19 cellular contexts compared by ENCODE assay signal in the genomic region with DNA sequence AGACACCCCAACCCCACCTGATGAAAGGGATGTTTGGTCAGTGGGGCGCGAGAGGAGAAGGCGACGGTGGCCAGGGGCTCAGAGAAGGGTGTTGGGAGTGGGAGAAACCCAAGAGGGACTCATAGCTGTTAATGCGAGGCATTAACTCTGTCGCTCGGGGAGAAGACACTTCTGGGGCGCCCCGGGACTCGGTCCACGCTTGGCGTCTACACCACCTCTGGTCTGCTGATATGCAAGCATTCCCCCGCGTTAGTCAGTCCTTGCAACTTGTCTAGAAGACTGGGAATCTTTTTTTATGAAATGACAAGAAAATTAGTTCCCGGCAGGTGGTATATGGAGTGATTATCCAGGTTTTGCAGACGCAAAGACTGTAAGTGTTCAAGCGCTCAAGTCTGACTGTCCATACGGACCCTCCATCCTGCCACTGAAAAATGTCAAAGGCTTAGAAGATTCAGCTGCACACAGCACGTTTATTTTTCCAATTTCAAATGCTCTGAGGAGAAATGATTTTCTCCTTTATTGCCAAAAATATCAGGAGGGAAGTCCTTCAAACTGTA. TPM values are rescaled to one million over a fixed set of nuclear protein-coding genes. Genes with fewer than 3 reads are reported as not detected.
DNase-seq lines count a peak whose midpoint lies in the region; ATAC-seq and TF ChIP-seq lines count a peak whose summit lies in the region.
"Had no signal": no experiment of that assay in that cellular context is flagged by ENCODE, and none has a peak within 500 bp of the region (broad histone marks: within the 10 kb centered on the region; RNA-seq: fewer than 3 reads in every experiment).

No MANE protein-coding gene starts in this region.

- peaks cover 36% of the 10 kb centered on the region for H3K27me3 Mint-ChIP-seq in nephron progenitor cell (ENCODE audit: low read depth, poor library complexity)

- peak overlapping the region; percentile 73 for H3K9ac ChIP-seq in endocrine pancreas (ENCODE audit: control insufficient read depth, insufficient read depth, low read length)

- no peaks in the 10 kb centered on the region for H3K9me3 ChIP-seq in A673 (ENCODE audit: low read depth, low read length, poor library complexity, severe bottlenecking)
- no peaks in the 10 kb centered on the region for H3K9me3 ChIP-seq in HEK293 (ENCODE audit: control insufficient read depth, insufficient read depth, low read depth, low read length)
- no peaks in the 10 kb centered on the region for H3K9me3 ChIP-seq in endocrine pancreas (ENCODE audit: control insufficient read depth, low read length)
- H3K9me3 ChIP-seq: neutrophil, sigmoid colon had no signal

- POLR2A ChIA-PET in A673 (lab: Charles Lee; ENCODE audit: low non-redundant PET) = interaction anchor here (0.6 kb wide), 1 partner anchor 370 kb away, joined by 4 read pairs; no protein-coding TSS in a partner anchor
- POLR2A ChIA-PET in HEK293 (lab: Yijun Ruan, JAX) = no interaction called here

- no peak for TF ChIP-seq CTCF in A673 (conservative IDR thresholded peaks at IDR 0.05; ENCODE audit: low read depth, low read length)
- TF ChIP-seq CTCF in HEK293 (tag by site-specific recombination; IDR thresholded peaks at IDR 0.05) = no peak; the same call in 1 of the 2 replicates
- no peak for TF ChIP-seq CTCF in nephron progenitor cell (IDR thresholded peaks at IDR 0.05)

- H3K36me3 ChIP-seq in A673 (ENCODE audit: insufficient read depth, low read length, poor library complexity, severe bottlenecking) (no peaks in the 10 kb centered on the region), HEK293 (ENCODE audit: control insufficient read depth in 2 of 2, insufficient read depth in 1 of 2, low read length in 2 of 2) (no peaks in the 10 kb centered on the region), endocrine pancreas (ENCODE audit: control insufficient read depth, insufficient read depth, low read length) (no peaks in the 10 kb centered on the region)
- H3K36me3 ChIP-seq: neutrophil, sigmoid colon had no signal

- intact Hi-C loops in A673 (cut with micrococcal nuclease; ENCODE audit: unreplicated experiment) = loop anchor here (5.0 kb wide), 1 partner anchor 174 kb away; no protein-coding TSS in a partner anchor

- H3K4me3 ChIP-seq in A673 (ENCODE audit: low read depth, low read length, poor library complexity, severe bottlenecking) (peak overlapping the region; percentile 52), HEK293 (ENCODE audit: low read depth, low read length) (peak overlapping the region; percentile 19; the same call in 1 of the 2 replicates), endocrine pancreas (ENCODE audit: control insufficient read depth, insufficient read depth, low read length) (peak overlapping the region; percentile 73)

- no TSS peak for BruUV-seq in A673 (replicated peaks; lab: Mats Ljungman, UMichigan)

- H3K27ac ChIP-seq in A673 (ENCODE audit: low read depth, low read length, poor library complexity, severe bottlenecking) = no peak overlapping the region
- no peak overlapping the region for H3K27ac ChIP-seq in HEK293 (ENCODE audit: extremely low read depth, low read depth, low read length)
- H3K27ac ChIP-seq: neutrophil, sigmoid colon had no signal

- no peaks in the 10 kb centered on the region for H3K4me1 Mint-ChIP-seq in nephron progenitor cell
- H3K4me1 Mint-ChIP-seq: activated B cell treated with CpG ODN at 0.5 μM for 24 hours; activated naive CD8-positive, alpha-beta T cell treated with anti-CD3 and anti-CD28 coated beads, Interleukin-2, amount 50 U/mL, for 24 hours; memory B cell had no signal

- H3K27ac Mint-ChIP-seq in nephron progenitor cell = no peak overlapping the region
- H3K27ac Mint-ChIP-seq: activated B cell treated with CpG ODN at 0.5 μM for 24 hours; activated CD8-positive, alpha-beta T cell treated with anti-CD3 and anti-CD28 coated beads, Interleukin-2, amount 10 ng/mL, durations not matched to agents 7 days and 5 days; activated naive CD8-positive, alpha-beta T cell treated with anti-CD3 and anti-CD28 coated beads, Interleukin-2, amount 50 U/mL, for 24 hours; memory B cell had no signal

- no peaks in the 10 kb centered on the region for H3K9me3 Mint-ChIP-seq in nephron progenitor cell
- H3K9me3 Mint-ChIP-seq: activated B cell treated with CpG ODN at 0.5 μM for 24 hours; activated naive CD8-positive, alpha-beta T cell treated with anti-CD3 and anti-CD28 coated beads, Interleukin-2, amount 50 U/mL, for 24 hours; memory B cell had no signal

- CTCF ChIA-PET in A673 (lab: Charles Lee) (interaction anchor here (0.7 kb wide), 1 partner anchor 66 kb away, joined by 5 read pairs; no protein-coding TSS in a partner anchor), HEK293 (lab: Yijun Ruan, JAX) (interaction anchor here (0.6 kb wide), 1 partner anchor 186 kb away, joined by 4 read pairs; no protein-coding TSS in a partner anchor)

- no peak for DNase-seq in A673 (ENCODE audit: low spot score)
- DNase-seq in nephron progenitor cell = no peak
- no peak for DNase-seq in NCI-H446 (lab: John Stamatoyannopoulos, UW)
- DNase-seq in COR-L47 (lab: John Stamatoyannopoulos, UW) = no peak
- DNase-seq: activated B cell treated with CpG ODN at 0.5 μM for 24 hours; activated CD8-positive, alpha-beta T cell treated with anti-CD3 and anti-CD28 coated beads, Interleukin-2, amount 10 ng/mL, durations not matched to agents 7 days and 5 days; activated naive CD8-positive, alpha-beta T cell treated with anti-CD3 and anti-CD28 coated beads, Interleukin-2, amount 50 U/mL, for 24 hours; foreskin melanocyte; sigmoid colon; stimulated activated CD4-positive, alpha-beta T cell treated with anti-CD3 and anti-CD28 coated beads, Interleukin-1b, Interleukin-23, amount 100 ng/mL, for 48 hours; T-helper 1 cell had no signal

- peaks cover 11% of the 10 kb centered on the region for H3K4me1 ChIP-seq in A673 (ENCODE audit: insufficient read depth, low read length, poor library complexity, severe bottlenecking)
- H3K4me1 ChIP-seq in HEK293 (ENCODE audit: control insufficient read depth, insufficient read depth, low read length) = no peaks in the 10 kb centered on the region; the same call in 1 of the 2 replicates
- H3K4me1 ChIP-seq in endocrine pancreas (ENCODE audit: control insufficient read depth, insufficient read depth, low read length) = peaks cover 15% of the 10 kb centered on the region

- ATAC-seq in GM19395 (IDR thresholded peaks at IDR 0.05; ENCODE audit: unreplicated experiment) (no peak), HG02884 (IDR thresholded peaks at IDR 0.05; ENCODE audit: unreplicated experiment) (no peak)
- ATAC-seq: activated CD8-positive, alpha-beta T cell treated with anti-CD3 and anti-CD28 coated beads, Interleukin-2, amount 10 ng/mL, durations not matched to agents 7 days and 5 days; activated naive CD8-positive, alpha-beta T cell treated with anti-CD3 and anti-CD28 coated beads, Interleukin-2, amount 50 U/mL, for 24 hours; HCT116 had no signal

- no peaks in the 10 kb centered on the region for H3K36me3 Mint-ChIP-seq in nephron progenitor cell (ENCODE audit: low read depth)
- H3K36me3 Mint-ChIP-seq: memory B cell had no signal

- peak overlapping the region; percentile 46 for H3K4me3 Mint-ChIP-seq in nephron progenitor cell
- H3K4me3 Mint-ChIP-seq: activated B cell treated with CpG ODN at 0.5 μM for 24 hours; activated CD8-positive, alpha-beta T cell treated with anti-CD3 and anti-CD28 coated beads, Interleukin-2, amount 10 ng/mL, durations not matched to agents 7 days and 5 days; activated naive CD8-positive, alpha-beta T cell treated with anti-CD3 and anti-CD28 coated beads, Interleukin-2, amount 50 U/mL, for 24 hours; memory B cell had no signal

- H3K27me3 ChIP-seq in A673 (replicated peaks; ENCODE audit: insufficient read depth, low read depth, low read length, poor library complexity) (no peaks in the 10 kb centered on the region), endocrine pancreas (ENCODE audit: control insufficient read depth, insufficient read depth, low read length) (no peaks in the 10 kb centered on the region)

TF ChIP-seq in HEK293, 187 proteins besides CTCF, POLR2A, EP300 and RAD21:
- TF ChIP-seq ZNF548 (tag by site-specific recombination; IDR thresholded peaks at IDR 0.05) = no peak
- 0 out of 2 replicates have a peak, but pooled peaks have one; percentile 26 for TF ChIP-seq ZNF777 (tag by site-specific recombination; IDR thresholded peaks at IDR 0.05; ENCODE audit: borderline replicate concordance)

RNA-seq across cellular contexts. Expression of gene SLC35F4, which starts 0.4 kb away (rescaled TPM):
- 0.59 TPM in 1 of 2 replicates, not detected in the other for total RNA-seq in A673 (2021)
- total RNA-seq: activated B cell treated with CpG ODN at 0.5 μM for 24 hours; activated CD8-positive, alpha-beta T cell treated with anti-CD3 and anti-CD28 coated beads, Interleukin-2, amount 10 ng/mL, durations not matched to agents 7 days and 5 days; MCF 10A; sigmoid colon had no signal

Comparison
In these comparisons a context has a peak if more than half of its experiments do, and no peak if none do; other contexts are left out.
1. H3K4me3 ChIP-seq: peak in every context shown above with its lines; median percentile 73 in endocrine pancreas; 52 in A673; 19 in HEK293.